Comparison of ENCODE assay signal across 17 cellular contexts in genomic region chr7:2301510-2301860, GRCh38. TPM values are rescaled to one million over a fixed set of nuclear protein-coding genes. Genes with fewer than 3 reads are reported as not detected.
DNase-seq lines count a peak whose midpoint lies in the region; ATAC-seq and TF ChIP-seq lines count a peak whose summit lies in the region.
"Had no signal": no experiment of that assay in that cellular context is flagged by ENCODE, and none has a peak within 500 bp of the region (broad histone marks: within the 10 kb centered on the region; RNA-seq: fewer than 3 reads in every experiment).

No MANE protein-coding gene starts in this region.

- no peak for DNase-seq in activated naive CD8-positive, alpha-beta T cell treated with anti-CD3 and anti-CD28 coated beads, Interleukin-2, amount 50 U/mL, for 24 hours
- no peak for DNase-seq in activated naive CD8-positive, alpha-beta T cell treated with anti-CD3 and anti-CD28 coated beads for 36 hours
- DNase-seq in RPMI7951 (ENCODE audit: low read depth), result peak; percentile 41
- peak; percentile 55 for DNase-seq in iPS DF 6.9 (ENCODE audit: low read depth, low spot score)
- no peak for DNase-seq in type B pancreatic cell (ENCODE audit: extremely low spot score, unreplicated experiment)
- no peak for DNase-seq in HUDEP-2 (lab: John Stamatoyannopoulos, UW; ENCODE audit: unreplicated experiment in 76 of 76)
- DNase-seq in NCI-H2171 treated with DMSO at 0.1 percent for 48 hours (lab: John Stamatoyannopoulos, UW), result no peak
- DNase-seq: activated CD4-positive, alpha-beta T cell treated with anti-CD3 and anti-CD28 coated beads for 4 hours; DMS79; left colon; NCI-H1694; SHP77 treated with DMSO at 0.1 percent for 48 hours; transverse colon had no signal

- peak overlapping the region; percentile 87 for H3K27ac Mint-ChIP-seq in activated naive CD8-positive, alpha-beta T cell treated with anti-CD3 and anti-CD28 coated beads, Interleukin-2, amount 50 U/mL, for 24 hours
- no peak overlapping the region for H3K27ac Mint-ChIP-seq in activated naive CD8-positive, alpha-beta T cell treated with anti-CD3 and anti-CD28 coated beads for 36 hours
- peak overlapping the region; percentile 46 for H3K27ac Mint-ChIP-seq in type B pancreatic cell

- H3K27ac ChIP-seq in iPS DF 6.9 (ENCODE audit: low read length), result no peak overlapping the region
- H3K27ac ChIP-seq: 22Rv1, breast epithelium, transverse colon had no signal

- peaks cover 4% of the 10 kb centered on the region for H3K36me3 Mint-ChIP-seq in activated naive CD8-positive, alpha-beta T cell treated with anti-CD3 and anti-CD28 coated beads, Interleukin-2, amount 50 U/mL, for 24 hours (ENCODE audit: low read depth)
- peaks cover 5% of the 10 kb centered on the region for H3K36me3 Mint-ChIP-seq in activated naive CD8-positive, alpha-beta T cell treated with anti-CD3 and anti-CD28 coated beads for 36 hours
- H3K36me3 Mint-ChIP-seq in type B pancreatic cell, result peaks cover 7% of the 10 kb centered on the region
- H3K36me3 Mint-ChIP-seq: activated naive CD4-positive, alpha-beta T cell treated with anti-CD3 and anti-CD28 coated beads, Interleukin-2, amount 50 U/mL, for 72 hours had no signal

- H3K9me3 ChIP-seq in iPS DF 6.9 (ENCODE audit: control insufficient read depth, insufficient read depth, low read length), result no peaks in the 10 kb centered on the region
- H3K9me3 ChIP-seq: breast epithelium, transverse colon had no signal

- WGBS in iPS DF 6.9 (ENCODE audit: insufficient coverage, insufficient read length), result no CpG with 5 or more reads among the region's 6 CpGs

- H3K4me1 ChIP-seq in iPS DF 6.9 (ENCODE audit: control insufficient read depth, insufficient read depth, low read length), result peaks cover 3% of the 10 kb centered on the region; the same call in 1 of the 2 replicates
- H3K4me1 ChIP-seq: breast epithelium, transverse colon had no signal

- no peaks in the 10 kb centered on the region for H3K27me3 ChIP-seq in iPS DF 6.9 (ENCODE audit: control insufficient read depth, insufficient read depth, low read length)
- H3K27me3 ChIP-seq: breast epithelium, transverse colon had no signal

- H3K4me1 Mint-ChIP-seq in activated naive CD8-positive, alpha-beta T cell treated with anti-CD3 and anti-CD28 coated beads, Interleukin-2, amount 50 U/mL, for 24 hours, result peaks cover 45% of the 10 kb centered on the region
- peaks cover 32% of the 10 kb centered on the region for H3K4me1 Mint-ChIP-seq in activated naive CD8-positive, alpha-beta T cell treated with anti-CD3 and anti-CD28 coated beads for 36 hours
- H3K4me1 Mint-ChIP-seq in type B pancreatic cell (ENCODE audit: unreplicated experiment), result peaks cover 28% of the 10 kb centered on the region

- TF ChIP-seq CTCF in type B pancreatic cell (conservative IDR thresholded peaks at IDR 0.05), result no peak

- no peaks in the 10 kb centered on the region for H3K27me3 Mint-ChIP-seq in activated naive CD8-positive, alpha-beta T cell treated with anti-CD3 and anti-CD28 coated beads, Interleukin-2, amount 50 U/mL, for 24 hours
- no peaks in the 10 kb centered on the region for H3K27me3 Mint-ChIP-seq in activated naive CD8-positive, alpha-beta T cell treated with anti-CD3 and anti-CD28 coated beads for 36 hours
- peaks cover 16% of the 10 kb centered on the region for H3K27me3 Mint-ChIP-seq in type B pancreatic cell

- H3K9me3 Mint-ChIP-seq in activated naive CD8-positive, alpha-beta T cell treated with anti-CD3 and anti-CD28 coated beads, Interleukin-2, amount 50 U/mL, for 24 hours, result no peaks in the 10 kb centered on the region
- H3K9me3 Mint-ChIP-seq in activated naive CD8-positive, alpha-beta T cell treated with anti-CD3 and anti-CD28 coated beads for 36 hours, result no peaks in the 10 kb centered on the region
- H3K9me3 Mint-ChIP-seq in type B pancreatic cell, result no peaks in the 10 kb centered on the region
- H3K9me3 Mint-ChIP-seq: activated naive CD4-positive, alpha-beta T cell treated with anti-CD3 and anti-CD28 coated beads, Interleukin-2, amount 50 U/mL, for 72 hours had no signal

- ATAC-seq in activated naive CD8-positive, alpha-beta T cell treated with anti-CD3 and anti-CD28 coated beads, Interleukin-2, amount 50 U/mL, for 24 hours, result no peak
- no peak for ATAC-seq in SK-N-SH treated with all-trans-retinoic acid at 6 μM for 48 hours
- ATAC-seq: left colon had no signal

- H3K4me3 Mint-ChIP-seq in activated naive CD8-positive, alpha-beta T cell treated with anti-CD3 and anti-CD28 coated beads, Interleukin-2, amount 50 U/mL, for 24 hours, result no peak overlapping the region
- H3K4me3 Mint-ChIP-seq in activated naive CD8-positive, alpha-beta T cell treated with anti-CD3 and anti-CD28 coated beads for 36 hours, result no peak overlapping the region
- H3K4me3 Mint-ChIP-seq in type B pancreatic cell, result no peak overlapping the region

- no peak overlapping the region for H3K4me3 ChIP-seq in iPS DF 6.9 (ENCODE audit: low read length)
- H3K4me3 ChIP-seq: breast epithelium, transverse colon had no signal

- no peaks in the 10 kb centered on the region for H3K36me3 ChIP-seq in iPS DF 6.9 (ENCODE audit: control insufficient read depth, insufficient read depth, low read length)
- H3K36me3 ChIP-seq: breast epithelium, transverse colon had no signal

TF ChIP-seq in SK-N-SH treated with all-trans-retinoic acid at 6 μM for 48 hours, 23 proteins besides CTCF, POLR2A, EP300 and RAD21 (continues in another document):
- TF ChIP-seq TOX (CRISPR knock-in tag; IDR thresholded peaks at IDR 0.05; ENCODE audit: borderline replicate concordance) (no peak), CREB5 (CRISPR knock-in tag; IDR thresholded peaks at IDR 0.05; ENCODE audit: low read depth) (no peak), ISL1 (CRISPR knock-in tag; IDR thresholded peaks at IDR 0.05) (no peak), CSRNP3 (CRISPR knock-in tag; IDR thresholded peaks at IDR 0.05) (no peak), ARNTL (CRISPR knock-in tag; IDR thresholded peaks at IDR 0.05; ENCODE audit: borderline replicate concordance, low read depth) (no peak), ZNF565 (CRISPR knock-in tag; conservative IDR thresholded peaks at IDR 0.05; ENCODE audit: low read depth) (no peak), PATZ1 (CRISPR knock-in tag; IDR thresholded peaks at IDR 0.05; ENCODE audit: borderline replicate concordance) (no peak), CSDC2 (CRISPR knock-in tag; IDR thresholded peaks at IDR 0.05) (no peak), SNAI2 (CRISPR knock-in tag; IDR thresholded peaks at IDR 0.05) (no peak)

RNA-seq across cellular contexts. Expression of gene SNX8, which starts 12.8 kb away (rescaled TPM):
- total RNA-seq in activated naive CD8-positive, alpha-beta T cell treated with anti-CD3 and anti-CD28 coated beads for 36 hours, result 10 to 100 TPM; 45.6 to 48.7 TPM
- total RNA-seq in RPMI7951 (2014; rRNA removed; shearing (Covaris generic)), result 8.9 and 24.2 TPM in 2 replicates
- 29.1 and 40.6 TPM in 2 replicates for total RNA-seq in type B pancreatic cell (ENCODE audit: low replicate concordance)

RNA-seq across cellular contexts. Expression of gene EIF3B, which starts 53.1 kb away (rescaled TPM):
- total RNA-seq in activated naive CD8-positive, alpha-beta T cell treated with anti-CD3 and anti-CD28 coated beads for 36 hours, result 100 to 1,000 TPM; 315 to 319 TPM
- 182 and 205 TPM in 2 replicates for total RNA-seq in RPMI7951 (2014; rRNA removed; shearing (Covaris generic))
- 178 and 183 TPM in 2 replicates for total RNA-seq in type B pancreatic cell (ENCODE audit: low replicate concordance)

RNA-seq across cellular contexts. Expression of gene NUDT1, which starts 59.5 kb away (rescaled TPM):
- total RNA-seq in activated naive CD8-positive, alpha-beta T cell treated with anti-CD3 and anti-CD28 coated beads for 36 hours, result 10 to 100 TPM; 93.5 to 97.0 TPM
- 131 and 171 TPM in 2 replicates for total RNA-seq in RPMI7951 (2014; rRNA removed; shearing (Covaris generic))
- total RNA-seq in type B pancreatic cell (ENCODE audit: low replicate concordance), result 25.1 and 32.2 TPM in 2 replicates

RNA-seq across cellular contexts. Expression of gene MRM2, which starts 59.5 kb away (rescaled TPM):
- total RNA-seq in activated naive CD8-positive, alpha-beta T cell treated with anti-CD3 and anti-CD28 coated beads for 36 hours, result 10 to 100 TPM; 48.4 to 52.9 TPM
- total RNA-seq in RPMI7951 (2014; rRNA removed; shearing (Covaris generic)), result 36.4 and 36.8 TPM in 2 replicates
- total RNA-seq in type B pancreatic cell (ENCODE audit: low replicate concordance), result 29.3 and 35.3 TPM in 2 replicates

Comparison
In these comparisons a context has a peak if more than half of its experiments do, and no peak if none do; other contexts are left out.
1. DNase-seq: peak in RPMI7951 (single experiment) and iPS DF 6.9 (single experiment); none in activated naive CD8-positive, alpha-beta T cell treated with anti-CD3 and anti-CD28 coated beads, Interleukin-2, amount 50 U/mL, for 24 hours (single experiment), activated naive CD8-positive, alpha-beta T cell treated with anti-CD3 and anti-CD28 coated beads for 36 hours (single experiment), type B pancreatic cell (single experiment), HUDEP-2 (0 of 76) and NCI-H2171 treated with DMSO at 0.1 percent for 48 hours (single experiment).